ENCODE assay signal across 1 cellular context in genomic region chr5:149962040-149962439, GRCh38.
TF ChIP-seq lines count a peak whose summit lies in the region.

No MANE protein-coding gene starts in this region.

TF ChIP-seq in GM23338, 12 proteins besides CTCF, POLR2A, EP300 and RAD21 (continued from another document):
- TF ChIP-seq REST (IDR thresholded peaks at IDR 0.05; ENCODE audit: unreplicated experiment) (no peak), ETS1 (IDR thresholded peaks at IDR 0.05) (no peak), ZNF114 (CRISPR knock-in tag; IDR thresholded peaks at IDR 0.05) (no peak), STAT1 (IDR thresholded peaks at IDR 0.05; ENCODE audit: unreplicated experiment) (no peak), ZNF462 (CRISPR knock-in tag; IDR thresholded peaks at IDR 0.05) (no peak), EZH2 (IDR thresholded peaks at IDR 0.05; ENCODE audit: low read depth, unreplicated experiment) (no peak), ZNF331 (CRISPR knock-in tag; IDR thresholded peaks at IDR 0.05; ENCODE audit: low read depth) (no peak), EZH2phosphoT487 (IDR thresholded peaks at IDR 0.05; ENCODE audit: unreplicated experiment) (no peak), NANOG (IDR thresholded peaks at IDR 0.05; ENCODE audit: borderline replicate concordance) (no peak), POLR2AphosphoS5 (IDR thresholded peaks at IDR 0.05; ENCODE audit: low read depth) (no peak), JUNB (IDR thresholded peaks at IDR 0.05; ENCODE audit: unreplicated experiment) (no peak)
